Comparison of ENCODE assay signal across 1 cellular context in genomic region chr2:219308142-219309093, GRCh38.
TF ChIP-seq lines count a peak whose summit lies in the region.

No MANE protein-coding gene starts in this region.

TF ChIP-seq in K562, 482 proteins besides CTCF, POLR2A, EP300 and RAD21 (continued from another document and continues in another):
- peak in 1 of 2 experiments; percentile 60; a peak in 1 of 4 replicates for TF ChIP-seq RCOR1 (IDR thresholded peaks at IDR 0.05; ENCODE audit: borderline replicate concordance in 1 of 2, low read depth in 2 of 2, low read length in 2 of 2)
- TF ChIP-seq MEIS2 (IDR thresholded peaks at IDR 0.05; ENCODE audit: partially characterized antibody): no peak
- peak; percentile 69 for TF ChIP-seq JUND (IDR thresholded peaks at IDR 0.05; ENCODE audit: borderline replicate concordance, low read depth, low read length)
- peak; percentile 61; the same call in 1 of the 3 replicates for TF ChIP-seq JUND (tag; IDR thresholded peaks at IDR 0.05; ENCODE audit: borderline replicate concordance, low read depth, low read length)
- peak; percentile 63; the same call in 1 of the 2 replicates for TF ChIP-seq ARID4B (CRISPR knock-in tag; IDR thresholded peaks at IDR 0.05)
- no peak for TF ChIP-seq NR4A1 (CRISPR knock-in tag; IDR thresholded peaks at IDR 0.05)
- no peak for TF ChIP-seq NR4A1 (tag; IDR thresholded peaks at IDR 0.05)
- no peak for TF ChIP-seq IRF9 (tag; IDR thresholded peaks at IDR 0.05)
- TF ChIP-seq KDM2B (CRISPR knock-in tag; IDR thresholded peaks at IDR 0.05): no peak
- peak; percentile 72 for TF ChIP-seq NCOA6 (IDR thresholded peaks at IDR 0.05)
- TF ChIP-seq SMARCA4 (IDR thresholded peaks at IDR 0.05): peak; percentile 65; the same call in 1 of the 2 replicates
- no peak for TF ChIP-seq ZNF174 (CRISPR knock-in tag; IDR thresholded peaks at IDR 0.05)
- peak; percentile 77 for TF ChIP-seq TFAP4 (CRISPR knock-in tag; IDR thresholded peaks at IDR 0.05; ENCODE audit: borderline replicate concordance)
- peak; percentile 71; the same call in 1 of the 2 replicates for TF ChIP-seq GABPB1 (CRISPR knock-in tag; IDR thresholded peaks at IDR 0.05)
- TF ChIP-seq KAT7 (CRISPR knock-in tag; IDR thresholded peaks at IDR 0.05; ENCODE audit: borderline replicate concordance): peak; percentile 50; the same call in 1 of the 2 replicates
- TF ChIP-seq ZBTB12 (CRISPR knock-in tag; IDR thresholded peaks at IDR 0.05): no peak
- TF ChIP-seq EGR1 (conservative IDR thresholded peaks at IDR 0.05): peak; percentile 60
- TF ChIP-seq ZBTB7A (IDR thresholded peaks at IDR 0.05; ENCODE audit: borderline replicate concordance, control insufficient read depth, low read depth, low read length): peak; percentile 95
- no peak for TF ChIP-seq NELFE (IDR thresholded peaks at IDR 0.05; ENCODE audit: insufficient read depth, insufficient read length)
- no peak for TF ChIP-seq KLF13 (tag; IDR thresholded peaks at IDR 0.05; ENCODE audit: borderline replicate concordance, low read depth)
- peak; percentile 49; the same call in 1 of the 2 replicates for TF ChIP-seq ZNF263 (CRISPR knock-in tag; IDR thresholded peaks at IDR 0.05; ENCODE audit: borderline replicate concordance)
- TF ChIP-seq ZEB2 (IDR thresholded peaks at IDR 0.05): no peak
- peak; percentile 62; the same call in 1 of the 2 replicates for TF ChIP-seq RB1 (IDR thresholded peaks at IDR 0.05; ENCODE audit: low read depth)
- TF ChIP-seq JUN (IDR thresholded peaks at IDR 0.05; ENCODE audit: borderline replicate concordance, low read depth, low read length): peak; percentile 36; the same call in 1 of the 2 replicates
- TF ChIP-seq JUN (CRISPR knock-in tag; IDR thresholded peaks at IDR 0.05; ENCODE audit: borderline replicate concordance): no peak
- TF ChIP-seq VEZF1 (CRISPR knock-in tag; IDR thresholded peaks at IDR 0.05): peak; percentile 59
- TF ChIP-seq ZNF511 (CRISPR knock-in tag; IDR thresholded peaks at IDR 0.05): peak; percentile 95
- no peak for TF ChIP-seq GTF2B (IDR thresholded peaks at IDR 0.05; ENCODE audit: extremely low read depth, insufficient read length)
- TF ChIP-seq CEBPG (CRISPR knock-in tag; IDR thresholded peaks at IDR 0.05): no peak
- no peak for TF ChIP-seq CEBPG (tag; conservative IDR thresholded peaks at IDR 0.05 in 1 of 2, IDR thresholded peaks at IDR 0.05 in 1 of 2)
- 0 out of 2 replicates have a peak, but pooled peaks have one; percentile 20 for TF ChIP-seq MAX (CRISPR knock-in tag; IDR thresholded peaks at IDR 0.05)
- no peak for TF ChIP-seq ZNF592 (IDR thresholded peaks at IDR 0.05)
- no peak for TF ChIP-seq FOXJ3 (CRISPR knock-in tag; IDR thresholded peaks at IDR 0.05)
- no peak for TF ChIP-seq CBX2 (IDR thresholded peaks at IDR 0.05; ENCODE audit: insufficient read depth, low read length, poor library complexity, severe bottlenecking)
- TF ChIP-seq ZNF695 (CRISPR knock-in tag; IDR thresholded peaks at IDR 0.05): no peak
- 0 out of 2 replicates have a peak, but pooled peaks have one; percentile 24 for TF ChIP-seq ATF6 (CRISPR knock-in tag; IDR thresholded peaks at IDR 0.05)
- no peak for TF ChIP-seq BACH1 (tag; IDR thresholded peaks at IDR 0.05)
- peak; percentile 22; the same call in 1 of the 2 replicates for TF ChIP-seq MAFG (tag; conservative IDR thresholded peaks at IDR 0.05)
- peak; percentile 81; the same call in 1 of the 2 replicates for TF ChIP-seq AFF4 (CRISPR knock-in tag; IDR thresholded peaks at IDR 0.05)
